Comparison of ENCODE assay signal across 20 cellular contexts in genomic region chr16:51592013-51592501, GRCh38.
DNase-seq lines count a peak whose midpoint lies in the region; ATAC-seq and TF ChIP-seq lines count a peak whose summit lies in the region.
"Had no signal": no experiment of that assay in that cellular context is flagged by ENCODE, and none has a peak within 500 bp of the region (broad histone marks: within the 10 kb centered on the region; RNA-seq: fewer than 3 reads in every experiment).

No MANE protein-coding gene starts in this region.

- peak; percentile 56 for DNase-seq in NCI-H1092 treated with DMSO at 0.1 percent for 48 hours (lab: John Stamatoyannopoulos, UW)
- DNase-seq in NCI-H1092 (lab: John Stamatoyannopoulos, UW), result no peak
- peak; percentile 42 for DNase-seq in NCI-H774 (lab: John Stamatoyannopoulos, UW)
- peak; percentile 18 for DNase-seq in kidney epithelial cell (ENCODE audit: low read depth)
- DNase-seq in smooth muscle cell (lab: John Stamatoyannopoulos, UW; ENCODE audit: unreplicated experiment), result no peak
- DNase-seq in effector CD8-positive, alpha-beta T cell (lab: John Stamatoyannopoulos, UW), result no peak
- no peak for DNase-seq in effector memory CD8-positive, alpha-beta T cell
- DNase-seq: 8988T; activated CD8-positive, alpha-beta memory T cell treated with anti-CD3 and anti-CD28 coated beads, Interleukin-2, amount 50 U/mL, for 48 hours; activated naive CD8-positive, alpha-beta T cell treated with anti-CD3 and anti-CD28 coated beads for 36 hours; Caco-2; central memory CD4-positive, alpha-beta T cell; H7; head of caudate nucleus; naive B cell; NCI-H1930; OCI-M1; sigmoid colon; stimulated activated naive CD4-positive, alpha-beta T cell treated with Interleukin-2 at 50 U/mL for 16 hours had no signal

- no peak overlapping the region for H3K4me3 Mint-ChIP-seq in effector memory CD8-positive, alpha-beta T cell
- H3K4me3 Mint-ChIP-seq: activated naive CD8-positive, alpha-beta T cell treated with anti-CD3 and anti-CD28 coated beads for 36 hours; naive B cell had no signal

- H3K9me3 ChIP-seq in smooth muscle cell (replicated peaks; ENCODE audit: low read depth), result no peaks in the 10 kb centered on the region
- H3K9me3 ChIP-seq: Caco-2, sigmoid colon had no signal

- no peak overlapping the region for H3K4me2 ChIP-seq in smooth muscle cell

- H3K4me1 Mint-ChIP-seq in effector memory CD8-positive, alpha-beta T cell (ENCODE audit: low read depth in 2 of 2), result no peaks in the 10 kb centered on the region
- H3K4me1 Mint-ChIP-seq: activated naive CD8-positive, alpha-beta T cell treated with anti-CD3 and anti-CD28 coated beads for 36 hours; naive B cell had no signal

- peaks cover 17% of the 10 kb centered on the region for H3K4me1 ChIP-seq in smooth muscle cell (ENCODE audit: low read depth)
- H3K4me1 ChIP-seq: Caco-2, sigmoid colon had no signal

- H3F3A ChIP-seq in smooth muscle cell (ENCODE audit: low read depth), result no peaks in the 10 kb centered on the region

- no peaks in the 10 kb centered on the region for H3K36me3 ChIP-seq in kidney epithelial cell (ENCODE audit: control insufficient read depth, insufficient read depth, low read length)
- no peaks in the 10 kb centered on the region for H3K36me3 ChIP-seq in smooth muscle cell (ENCODE audit: low read depth)
- H3K36me3 ChIP-seq: sigmoid colon had no signal

- no peak overlapping the region for H3K27ac Mint-ChIP-seq in effector memory CD8-positive, alpha-beta T cell
- H3K27ac Mint-ChIP-seq: activated naive CD8-positive, alpha-beta T cell treated with anti-CD3 and anti-CD28 coated beads for 36 hours; naive B cell had no signal

- no peak overlapping the region for H3K9ac ChIP-seq in smooth muscle cell (ENCODE audit: low read depth)

- H3K27me3 ChIP-seq in kidney epithelial cell (ENCODE audit: control insufficient read depth, insufficient read depth, low read length) (no peaks in the 10 kb centered on the region), smooth muscle cell (ENCODE audit: low read depth) (peaks cover 45% of the 10 kb centered on the region)
- H3K27me3 ChIP-seq: sigmoid colon had no signal

- H3K36me3 Mint-ChIP-seq in effector memory CD8-positive, alpha-beta T cell (ENCODE audit: insufficient read depth), result no peaks in the 10 kb centered on the region
- H3K36me3 Mint-ChIP-seq: activated naive CD8-positive, alpha-beta T cell treated with anti-CD3 and anti-CD28 coated beads for 36 hours; naive B cell had no signal

- H3K4me3 ChIP-seq in kidney epithelial cell (ENCODE audit: low read depth, low read length) (peak overlapping the region; percentile 8), smooth muscle cell (peak overlapping the region; percentile 14)
- H3K4me3 ChIP-seq: sigmoid colon had no signal

- no peaks in the 10 kb centered on the region for H3K79me2 ChIP-seq in smooth muscle cell (ENCODE audit: low read depth)

- 73% methylated on average over 9 of the region's 9 CpGs for WGBS in smooth muscle cell (ENCODE audit: low lambda C conversion rate)

- no peak for ATAC-seq in GM21526 (IDR thresholded peaks at IDR 0.05; ENCODE audit: low FRiP score, unreplicated experiment)
- no peak for ATAC-seq in effector memory CD8-positive, alpha-beta T cell (replicated peaks)

- no peak overlapping the region for H3K27ac ChIP-seq in smooth muscle cell (ENCODE audit: low read depth)
- H3K27ac ChIP-seq: sigmoid colon had no signal

- no peaks in the 10 kb centered on the region for H4K20me1 ChIP-seq in smooth muscle cell (ENCODE audit: low read depth)

- TF ChIP-seq CTCF in kidney epithelial cell (IDR thresholded peaks at IDR 0.05; ENCODE audit: insufficient read depth, low read length, poor library complexity, severe bottlenecking) (no peak), smooth muscle cell (IDR thresholded peaks at IDR 0.05; ENCODE audit: borderline replicate concordance, insufficient read depth, poor library complexity, severe bottlenecking) (no peak)

- no peak overlapping the region for H2AFZ ChIP-seq in smooth muscle cell (ENCODE audit: low read depth)

- H3K9me3 Mint-ChIP-seq in effector memory CD8-positive, alpha-beta T cell, result peaks cover 0 to 12% of the 10 kb centered on the region in 2 donors
- H3K9me3 Mint-ChIP-seq: activated naive CD8-positive, alpha-beta T cell treated with anti-CD3 and anti-CD28 coated beads for 36 hours had no signal

- no peaks in the 10 kb centered on the region for H3K27me3 Mint-ChIP-seq in effector memory CD8-positive, alpha-beta T cell
- H3K27me3 Mint-ChIP-seq: naive B cell had no signal

Comparison
In these comparisons a context has a peak if more than half of its experiments do, and no peak if none do; other contexts are left out.
1. DNase-seq: peak in NCI-H1092 treated with DMSO at 0.1 percent for 48 hours (single experiment), NCI-H774 (single experiment) and kidney epithelial cell (single experiment); none in NCI-H1092 (single experiment), smooth muscle cell (single experiment), effector CD8-positive, alpha-beta T cell (single experiment) and effector memory CD8-positive, alpha-beta T cell (0 of 3).